ENCODE assay signal across 22 cellular contexts in the genomic region with DNA sequence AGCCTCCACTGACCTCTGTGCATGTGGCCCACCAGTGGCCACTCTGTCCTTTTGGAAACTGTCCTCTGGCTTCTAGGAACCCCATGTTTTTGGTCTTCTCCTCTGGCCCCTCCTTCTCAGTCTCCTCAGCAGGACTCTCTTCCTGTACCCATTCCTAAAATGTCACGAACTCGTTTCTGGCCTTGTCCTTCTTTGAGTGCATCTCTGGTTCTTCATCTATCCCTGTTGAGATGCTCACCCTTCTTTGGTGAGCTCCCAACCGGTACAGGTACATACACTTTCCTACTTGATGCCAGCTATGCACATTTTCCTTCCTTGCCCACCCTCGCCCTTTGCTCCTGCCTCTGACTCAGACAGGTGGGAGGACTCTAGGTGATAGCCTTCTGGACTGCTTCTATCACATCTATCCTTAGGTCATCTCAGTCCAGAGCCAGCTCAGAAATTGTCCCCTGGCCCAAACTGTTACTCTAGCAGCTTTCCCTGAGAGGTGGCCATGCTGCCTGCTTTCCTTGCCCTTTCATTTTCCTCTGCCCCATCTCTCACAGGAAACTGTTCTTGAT. TPM values are rescaled to one million over a fixed set of nuclear protein-coding genes. Genes with fewer than 3 reads are reported as not detected.
"Had no signal": no experiment of that assay in that cellular context is flagged by ENCODE, and none has a peak within 500 bp of the region (broad histone marks: within the 10 kb centered on the region; RNA-seq: fewer than 3 reads in every experiment).

No MANE protein-coding gene starts in this region.

- H3K9ac ChIP-seq: parathyroid adenoma had no signal

- H3K27me3 ChIP-seq: gastrocnemius medialis, neutrophil, thyroid gland had no signal

- FAIRE-seq: kidney, urothelium cell line had no signal

- H3K4me3 Mint-ChIP-seq: activated B cell treated with CpG ODN at 0.5 μM for 24 hours; activated CD8-positive, alpha-beta T cell treated with anti-CD3 and anti-CD28 coated beads for 36 hours; activated naive CD4-positive, alpha-beta T cell treated with anti-CD3 and anti-CD28 coated beads for 36 hours; activated T-cell treated with anti-CD3 and anti-CD28 coated beads, Interleukin-2, amount 50 U/mL, for 24 hours; brain; central memory CD8-positive, alpha-beta T cell; naive B cell; T-cell had no signal

- H3K27ac Mint-ChIP-seq: activated B cell treated with CpG ODN at 0.5 μM for 24 hours; activated CD8-positive, alpha-beta T cell treated with anti-CD3 and anti-CD28 coated beads for 36 hours; activated naive CD4-positive, alpha-beta T cell treated with anti-CD3 and anti-CD28 coated beads for 36 hours; activated T-cell treated with anti-CD3 and anti-CD28 coated beads, Interleukin-2, amount 50 U/mL, for 24 hours; activated T-helper 2 cell treated with anti-CD3 and anti-CD28 coated beads, Interferon-gamma antibody, Interleukin-2, Interleukin-4, amounts not matched to agents 10 μg/mL and 5 μg/mL and 100 μg/mL, durations not matched to agents 14 hours and 24 hours and 36 hours; brain; T-cell had no signal

- H3K9me3 ChIP-seq: gastrocnemius medialis, neutrophil, thyroid gland had no signal

- H2AFZ ChIP-seq: parathyroid adenoma had no signal

- H3K9me3 Mint-ChIP-seq: activated B cell treated with CpG ODN at 0.5 μM for 24 hours; activated CD8-positive, alpha-beta T cell treated with anti-CD3 and anti-CD28 coated beads for 36 hours; activated naive CD4-positive, alpha-beta T cell treated with anti-CD3 and anti-CD28 coated beads for 36 hours; activated T-cell treated with anti-CD3 and anti-CD28 coated beads, Interleukin-2, amount 50 U/mL, for 24 hours; activated T-helper 2 cell treated with anti-CD3 and anti-CD28 coated beads, Interferon-gamma antibody, Interleukin-2, Interleukin-4, amounts not matched to agents 10 μg/mL and 5 μg/mL and 100 μg/mL, durations not matched to agents 14 hours and 24 hours and 36 hours; brain; central memory CD8-positive, alpha-beta T cell; naive B cell; T-cell had no signal

- H3K4me3 ChIP-seq: coronary artery, gastrocnemius medialis, thyroid gland had no signal

- DNase-seq: activated B cell treated with CpG ODN at 0.5 μM for 24 hours; activated CD4-positive, alpha-beta T cell treated with anti-CD3 and anti-CD28 coated beads for 48 hours; activated CD8-positive, alpha-beta T cell treated with anti-CD3 and anti-CD28 coated beads for 36 hours; activated naive CD4-positive, alpha-beta T cell treated with anti-CD3 and anti-CD28 coated beads for 36 hours; activated T-cell treated with anti-CD3 and anti-CD28 coated beads, Interleukin-2, amount 50 U/mL, for 24 hours; anterior cingulate cortex; kidney; left ventricle myocardium superior; naive B cell; stimulated activated CD4-positive, alpha-beta T cell treated with anti-CD3 and anti-CD28 coated beads, Interleukin-2, amount 100 ng/mL, for 24 hours; stimulated activated naive CD4-positive, alpha-beta T cell treated with Interleukin-2 at 50 U/mL for 16 hours; T-cell; thyroid gland had no signal

- H3K36me3 ChIP-seq: gastrocnemius medialis had no signal

- H3K4me1 ChIP-seq: parathyroid adenoma had no signal

- H3K79me2 ChIP-seq: parathyroid adenoma had no signal

- H3K27me3 Mint-ChIP-seq: activated B cell treated with CpG ODN at 0.5 μM for 24 hours; activated CD8-positive, alpha-beta T cell treated with anti-CD3 and anti-CD28 coated beads for 36 hours; activated T-cell treated with anti-CD3 and anti-CD28 coated beads, Interleukin-2, amount 50 U/mL, for 24 hours; brain; central memory CD8-positive, alpha-beta T cell; naive B cell; T-cell had no signal

- ATAC-seq: activated CD8-positive, alpha-beta T cell treated with anti-CD3 and anti-CD28 coated beads for 36 hours; left ventricle myocardium superior; T-cell had no signal

- H3K27ac ChIP-seq: coronary artery, neutrophil, parathyroid adenoma, thyroid gland had no signal

RNA-seq across cellular contexts. Expression of gene NNAT, which starts 14.8 kb away (rescaled TPM):
- total RNA-seq: activated T-helper 2 cell treated with anti-CD3 and anti-CD28 coated beads, Interferon-gamma antibody, Interleukin-2, Interleukin-4, amounts not matched to agents 10 μg/mL and 5 μg/mL and 100 μg/mL, durations not matched to agents 14 hours and 24 hours and 36 hours; mononuclear cell had no signal
